Comparison of ENCODE assay signal across 27 cellular contexts in genomic region chr13:81305928-81306327, GRCh38.
"Had no signal": no experiment of that assay in that cellular context is flagged by ENCODE, and none has a peak within 500 bp of the region (broad histone marks: within the 10 kb centered on the region; RNA-seq: fewer than 3 reads in every experiment).

No MANE protein-coding gene starts in this region.

- ATAC-seq: effector memory CD8-positive, alpha-beta T cell; esophagus mucosa; foreskin keratinocyte; gastrocnemius medialis; gastroesophageal sphincter; heart left ventricle; heart right ventricle had no signal

- H3K9me3 ChIP-seq: colonic mucosa, esophagus muscularis mucosa, esophagus squamous epithelium, gastrocnemius medialis, gastroesophageal sphincter, heart left ventricle had no signal

- H3K4me1 ChIP-seq: colonic mucosa, esophagus muscularis mucosa, esophagus squamous epithelium, foreskin keratinocyte, gastrocnemius medialis, gastroesophageal sphincter, heart left ventricle, heart right ventricle had no signal

- DNase-seq: colonic mucosa; cortex of kidney; dermis blood vessel endothelial cell; dorsolateral prefrontal cortex; effector CD4-positive, alpha-beta T cell; effector CD8-positive, alpha-beta T cell; effector memory CD4-positive, alpha-beta T cell; effector memory CD8-positive, alpha-beta T cell; endodermal cell; erythroblast; esophagus squamous epithelium; foreskin fibroblast; foreskin keratinocyte; foreskin melanocyte; gastrocnemius medialis; glutamatergic neuron; head of caudate nucleus; heart left ventricle; heart right ventricle had no signal

- H3K27ac ChIP-seq: colonic mucosa, dorsolateral prefrontal cortex, epithelial cell of prostate, esophagus muscularis mucosa, esophagus squamous epithelium, foreskin keratinocyte, gastrocnemius medialis, gastroesophageal sphincter, heart left ventricle, heart right ventricle had no signal

- H3K27me3 ChIP-seq: colonic mucosa, dorsolateral prefrontal cortex, esophagus muscularis mucosa, esophagus squamous epithelium, foreskin keratinocyte, gastrocnemius medialis, gastroesophageal sphincter, heart left ventricle, heart right ventricle had no signal

- H3K36me3 ChIP-seq: colonic mucosa, esophagus muscularis mucosa, esophagus squamous epithelium, gastrocnemius medialis, gastroesophageal sphincter, heart left ventricle, heart right ventricle had no signal

- FAIRE-seq: colon, endometrium, endothelial cell of umbilical vein, frontal cortex had no signal

- H3K4me3 ChIP-seq: colonic mucosa, dorsolateral prefrontal cortex, esophagus muscularis mucosa, esophagus squamous epithelium, gastrocnemius medialis, gastroesophageal sphincter, heart left ventricle, heart right ventricle had no signal
